ENCODE assay signal across 1 cellular context in genomic region chr10:36533316-36533715, GRCh38.
TF ChIP-seq lines count a peak whose summit lies in the region.

No MANE protein-coding gene starts in this region.

TF ChIP-seq in IMR-90, 13 proteins besides CTCF, POLR2A, EP300 and RAD21 (continued from another document):
- TF ChIP-seq BHLHE40 (IDR thresholded peaks at IDR 0.05; ENCODE audit: low read depth, low read length) (no peak), MAZ (IDR thresholded peaks at IDR 0.05; ENCODE audit: borderline replicate concordance, low read depth, low read length) (no peak)
